Comparison of ENCODE assay signal across 18 cellular contexts in genomic region chr10:129696636-129697035, GRCh38.
"Had no signal": no experiment of that assay in that cellular context is flagged by ENCODE, and none has a peak within 500 bp of the region (broad histone marks: within the 10 kb centered on the region; RNA-seq: fewer than 3 reads in every experiment).

No MANE protein-coding gene starts in this region.

- H3K4me3 ChIP-seq: colonic mucosa, dorsolateral prefrontal cortex, esophagus muscularis mucosa, gastroesophageal sphincter, heart left ventricle, hepatocyte, left lung, lower lobe of right lung, mucosa of descending colon had no signal

- H3K4me3 Mint-ChIP-seq: mesothelial cell of epicardium had no signal

- H3K4me2 ChIP-seq: hepatocyte had no signal

- DNase-seq: colonic mucosa; dermis blood vessel endothelial cell; dorsolateral prefrontal cortex; effector CD4-positive, alpha-beta T cell; effector memory CD4-positive, alpha-beta T cell; foreskin keratinocyte; heart left ventricle; hypothalamus; left cardiac atrium; left lung; left ventricle myocardium superior; lower lobe of right lung; mesenchymal stem cell; mucosa of descending colon had no signal

- H3K36me3 Mint-ChIP-seq: mesothelial cell of epicardium had no signal

- ATAC-seq: foreskin keratinocyte, gastroesophageal sphincter, heart left ventricle, left cardiac atrium, left lung, left ventricle myocardium superior, lower lobe of right lung, mucosa of descending colon had no signal

- H2AFZ ChIP-seq: hepatocyte had no signal

- H3K27ac Mint-ChIP-seq: mesothelial cell of epicardium had no signal

- H3K27ac ChIP-seq: colonic mucosa, dorsolateral prefrontal cortex, esophagus muscularis mucosa, foreskin keratinocyte, gastroesophageal sphincter, heart left ventricle, hepatocyte, left lung, lower lobe of right lung had no signal

- H3K4me1 ChIP-seq: colonic mucosa, foreskin keratinocyte, left lung, lower lobe of right lung had no signal

- H3K9me3 ChIP-seq: colonic mucosa, esophagus muscularis mucosa, gastroesophageal sphincter, heart left ventricle, left lung, lower lobe of right lung, mucosa of descending colon had no signal

- H3K36me3 ChIP-seq: colonic mucosa, esophagus muscularis mucosa, gastroesophageal sphincter, heart left ventricle, left lung, lower lobe of right lung had no signal

- H3K27me3 ChIP-seq: colonic mucosa, dorsolateral prefrontal cortex, esophagus muscularis mucosa, foreskin keratinocyte, gastroesophageal sphincter, heart left ventricle, hepatocyte, left lung had no signal

- H3K9me3 Mint-ChIP-seq: mesothelial cell of epicardium had no signal
